Comparison of ENCODE assay signal across 14 cellular contexts in the genomic region with DNA sequence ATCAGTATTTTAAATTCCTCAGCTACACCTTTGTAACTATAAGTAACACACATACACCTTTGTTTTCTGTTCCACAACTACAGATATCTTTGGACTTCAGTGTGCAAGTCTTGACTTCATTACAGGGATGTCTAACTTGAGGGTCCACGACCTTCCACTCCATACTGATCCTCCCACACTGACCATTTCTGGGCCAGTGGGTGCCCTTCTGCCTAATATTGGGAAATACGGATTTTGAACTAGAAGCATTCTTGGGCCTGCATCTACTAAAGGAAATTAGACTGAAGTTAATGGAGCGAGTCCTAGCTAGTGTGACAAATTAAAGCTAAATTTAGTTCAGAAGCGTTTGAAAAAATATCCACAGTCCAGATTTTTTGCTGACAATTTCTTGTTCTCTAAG. TPM values are rescaled to one million over a fixed set of nuclear protein-coding genes. Genes with fewer than 3 reads are reported as not detected.
DNase-seq lines count a peak whose midpoint lies in the region; ATAC-seq and TF ChIP-seq lines count a peak whose summit lies in the region.
"Had no signal": no experiment of that assay in that cellular context is flagged by ENCODE, and none has a peak within 500 bp of the region (broad histone marks: within the 10 kb centered on the region; RNA-seq: fewer than 3 reads in every experiment).

No MANE protein-coding gene starts in this region.

- peaks cover 0 to 2% (median 0%) of the 10 kb centered on the region in 5 donors for H3K27me3 Mint-ChIP-seq in naive thymus-derived CD4-positive, alpha-beta T cell
- H3K27me3 Mint-ChIP-seq: activated naive CD8-positive, alpha-beta T cell; central memory CD8-positive, alpha-beta T cell had no signal

- no peak for DNase-seq in HL-60 (ENCODE audit: low read depth in 1 of 2, low spot score in 1 of 2)
- DNase-seq in body of pancreas, result no peak
- DNase-seq in right lobe of liver, result no peak
- DNase-seq in substantia nigra (lab: John Stamatoyannopoulos, UW), result no peak
- no peak for DNase-seq in naive thymus-derived CD4-positive, alpha-beta T cell
- no peak for DNase-seq in RKO (ENCODE audit: low spot score)
- DNase-seq: erythroblast had no signal

- CTCF ChIA-PET in naive thymus-derived CD4-positive, alpha-beta T cell (lab: Charles Lee), result interaction anchor here (1.3 kb wide), 1 partner anchor 218 kb away, joined by 4 read pairs; no protein-coding TSS in a partner anchor

- ATAC-seq in body of pancreas (no peak), right lobe of liver (no peak), HG03342 (IDR thresholded peaks at IDR 0.05; ENCODE audit: unreplicated experiment) (no peak)
- no peak for ATAC-seq in naive thymus-derived CD4-positive, alpha-beta T cell
- ATAC-seq: stimulated activated effector memory CD8-positive, alpha-beta T cell treated with anti-CD3 and anti-CD28 coated beads, Interleukin-12 subunit alpha, Interleukin-12 subunit beta, amount 100 ng/mL, for 72 hours had no signal

- intact Hi-C loops in body of pancreas (cut with DNase I), result no loop called here
- intact Hi-C loops in right lobe of liver (cut with DNase I), result loop anchor here in 1 of 2 donors (10.0 kb wide), 1 partner anchor 111 kb away; no protein-coding TSS in a partner anchor
- intact Hi-C loops in naive thymus-derived CD4-positive, alpha-beta T cell (cut with micrococcal nuclease), result no loop called here

- H3K4me1 ChIP-seq in body of pancreas, result peaks cover 48% of the 10 kb centered on the region
- H3K4me1 ChIP-seq in right lobe of liver, result peaks cover 0 to 41% (median 16%) of the 10 kb centered on the region in 4 donors
- peaks cover 0 to 6% of the 10 kb centered on the region in 2 donors for H3K4me1 ChIP-seq in naive thymus-derived CD4-positive, alpha-beta T cell (ENCODE audit: control insufficient read depth in 2 of 2, insufficient read depth in 2 of 2, low read length in 2 of 2)

- no peaks in the 10 kb centered on the region for H3K9me3 ChIP-seq in body of pancreas
- H3K9me3 ChIP-seq in right lobe of liver, result no peaks in the 10 kb centered on the region
- H3K9me3 ChIP-seq in naive thymus-derived CD4-positive, alpha-beta T cell (ENCODE audit: control insufficient read depth in 2 of 3, low read length in 3 of 3), result no peaks in the 10 kb centered on the region

- H3K36me3 ChIP-seq in body of pancreas (replicated peaks in 1 of 2; ENCODE audit: insufficient read depth in 1 of 2, low read depth in 2 of 2) (no peaks in the 10 kb centered on the region), right lobe of liver (no peaks in the 10 kb centered on the region)
- no peaks in the 10 kb centered on the region for H3K36me3 ChIP-seq in naive thymus-derived CD4-positive, alpha-beta T cell (ENCODE audit: control insufficient read depth in 2 of 3, insufficient read depth in 3 of 3, low read length in 3 of 3)
- H3K36me3 ChIP-seq: neural progenitor cell had no signal

- POLR2A ChIA-PET in naive thymus-derived CD4-positive, alpha-beta T cell (lab: Charles Lee), result interaction anchor here (0.5 to 0.8 kb wide), 2 partner anchors 15 to 27 kb away, joined by 3 read pairs; no protein-coding TSS in a partner anchor

- WGBS in body of pancreas, 2 donors, result 61 to 62% methylated on average over 4 of the region's 4 CpGs
- 46% methylated on average over 4 of the region's 4 CpGs for WGBS in right lobe of liver (ENCODE audit: insufficient coverage, low coverage, low lambda C conversion rate, missing lambda C conversion rate)

- no peak overlapping the region for H3K27ac Mint-ChIP-seq in naive thymus-derived CD4-positive, alpha-beta T cell
- H3K27ac Mint-ChIP-seq: activated naive CD8-positive, alpha-beta T cell; stimulated activated effector memory CD8-positive, alpha-beta T cell treated with anti-CD3 and anti-CD28 coated beads, Interleukin-12 subunit alpha, Interleukin-12 subunit beta, amount 100 ng/mL, for 72 hours had no signal

- H3K9me3 Mint-ChIP-seq in naive thymus-derived CD4-positive, alpha-beta T cell, result no peaks in the 10 kb centered on the region
- H3K9me3 Mint-ChIP-seq: central memory CD8-positive, alpha-beta T cell; neural progenitor cell; stimulated activated effector memory CD8-positive, alpha-beta T cell treated with anti-CD3 and anti-CD28 coated beads, Interleukin-12 subunit alpha, Interleukin-12 subunit beta, amount 100 ng/mL, for 72 hours had no signal

- no peaks in the 10 kb centered on the region for H3K36me3 Mint-ChIP-seq in naive thymus-derived CD4-positive, alpha-beta T cell
- H3K36me3 Mint-ChIP-seq: activated naive CD8-positive, alpha-beta T cell; neural progenitor cell; stimulated activated effector memory CD8-positive, alpha-beta T cell treated with anti-CD3 and anti-CD28 coated beads, Interleukin-12 subunit alpha, Interleukin-12 subunit beta, amount 100 ng/mL, for 72 hours had no signal

- H3K27ac ChIP-seq in HL-60 (replicated peaks) (peak overlapping the region; percentile 66), body of pancreas (peak overlapping the region; percentile 76 to 89 (median 82)), right lobe of liver (peak overlapping the region; percentile 53 to 72 (median 61)), substantia nigra (ENCODE audit: low read depth, low read length, poor library complexity, severe bottlenecking) (peak overlapping the region; percentile 93)
- no peak overlapping the region for H3K27ac ChIP-seq in naive thymus-derived CD4-positive, alpha-beta T cell (ENCODE audit: low read depth, low read length)
- H3K27ac ChIP-seq: neural progenitor cell had no signal

- TF ChIP-seq CTCF in HL-60 (IDR thresholded peaks at IDR 0.05; ENCODE audit: insufficient read depth, low read length) (no peak), body of pancreas (IDR thresholded peaks at IDR 0.05) (no peak), right lobe of liver (IDR thresholded peaks at IDR 0.05) (no peak)

- peaks cover 6 to 8% (median 6%) of the 10 kb centered on the region in 7 donors for H3K4me1 Mint-ChIP-seq in naive thymus-derived CD4-positive, alpha-beta T cell

- no peak overlapping the region for H3K4me3 Mint-ChIP-seq in naive thymus-derived CD4-positive, alpha-beta T cell
- H3K4me3 Mint-ChIP-seq: activated naive CD8-positive, alpha-beta T cell; central memory CD8-positive, alpha-beta T cell; neural progenitor cell; stimulated activated effector memory CD8-positive, alpha-beta T cell treated with anti-CD3 and anti-CD28 coated beads, Interleukin-12 subunit alpha, Interleukin-12 subunit beta, amount 100 ng/mL, for 72 hours had no signal

- H3K4me3 ChIP-seq in HL-60 (replicated peaks; ENCODE audit: insufficient read depth, low read length), result no peak overlapping the region
- H3K4me3 ChIP-seq in body of pancreas, result no peak overlapping the region
- peak overlapping the region in 1 of 3 donors; percentile 0 for H3K4me3 ChIP-seq in right lobe of liver
- no peak overlapping the region for H3K4me3 ChIP-seq in naive thymus-derived CD4-positive, alpha-beta T cell (ENCODE audit: low read length)
- H3K4me3 ChIP-seq: neural progenitor cell had no signal

- no peak for TF ChIP-seq POLR2A in body of pancreas (IDR thresholded peaks at IDR 0.05)
- no peak for TF ChIP-seq POLR2A in right lobe of liver (IDR thresholded peaks at IDR 0.05)

- H3K27me3 ChIP-seq in HL-60 (ENCODE audit: insufficient read depth, poor library complexity, severe bottlenecking), result no peaks in the 10 kb centered on the region
- H3K27me3 ChIP-seq in body of pancreas, result no peaks in the 10 kb centered on the region
- no peaks in the 10 kb centered on the region for H3K27me3 ChIP-seq in right lobe of liver
- H3K27me3 ChIP-seq in naive thymus-derived CD4-positive, alpha-beta T cell (ENCODE audit: control insufficient read depth in 2 of 2, insufficient read depth in 2 of 2, low read length in 2 of 2), result no peaks in the 10 kb centered on the region

RNA-seq across cellular contexts. Expression of a gene that starts 9.9 kb away (rescaled TPM):
- total RNA-seq in body of pancreas, result not detected
- not detected for total RNA-seq in right lobe of liver
- total RNA-seq in naive thymus-derived CD4-positive, alpha-beta T cell, result not detected
- polyA plus RNA-seq in naive thymus-derived CD4-positive, alpha-beta T cell, result not detected
- total RNA-seq: left lobe of liver; T-helper 2 cell treated with Interferon-gamma antibody and Interleukin-4, amounts not matched to agents 100 ng/mL and 5 ng/mL, for 36 hours had no signal

RNA-seq across cellular contexts. Expression of a gene that starts 35.0 kb away (rescaled TPM):
- 10 to 100 TPM; 30.0 to 68.0 TPM for total RNA-seq in body of pancreas
- 100 to 1,000 TPM in 2 of 6 experiments, 10 to 100 TPM in 4; 42.2 to 129 (median 53.5) TPM for total RNA-seq in right lobe of liver
- total RNA-seq in naive thymus-derived CD4-positive, alpha-beta T cell, result 10 to 100 TPM; 16.5 to 52.9 (median 22.6) TPM
- 10 to 100 TPM; 14.9 to 17.3 TPM for polyA plus RNA-seq in naive thymus-derived CD4-positive, alpha-beta T cell

RNA-seq across cellular contexts. Expression of a gene that starts 52.0 kb away (rescaled TPM):
- 10 to 100 TPM; 18.7 to 48.1 TPM for total RNA-seq in body of pancreas
- 1 to 10 TPM; 7.0 to 9.2 (median 7.3) TPM for total RNA-seq in right lobe of liver
- total RNA-seq in naive thymus-derived CD4-positive, alpha-beta T cell, result 10 to 100 TPM; 26.8 to 57.5 (median 40.1) TPM
- 10 to 100 TPM; 17.7 to 24.4 TPM for polyA plus RNA-seq in naive thymus-derived CD4-positive, alpha-beta T cell
